ENCODE assay signal across 8 cellular contexts in genomic region chr10:48606530-48607355, GRCh38. TPM values are rescaled to one million over a fixed set of nuclear protein-coding genes. Genes with fewer than 3 reads are reported as not detected.
A peak's percentile ranks its signal among the peaks of the same experiment; 100 is the strongest.
DNase-seq lines count a peak whose midpoint lies in the region; ATAC-seq and TF ChIP-seq lines count a peak whose summit lies in the region.

No MANE protein-coding gene starts in this region.

- H3K4me1 ChIP-seq in lung (ENCODE audit: control insufficient read depth in 2 of 2, insufficient read depth in 2 of 2, low read length in 2 of 2): no peaks in the 10 kb centered on the region

- ATAC-seq in lung (ENCODE audit: insufficient read depth, low FRiP score) (peak; percentile 65), HG03045 (IDR thresholded peaks at IDR 0.05; ENCODE audit: unreplicated experiment) (no peak), GM18505 (IDR thresholded peaks at IDR 0.05; ENCODE audit: unreplicated experiment) (no peak), GM18909 (IDR thresholded peaks at IDR 0.05; ENCODE audit: poor library complexity, unreplicated experiment) (no peak)

- TF ChIP-seq POLR2A in GM18505 (IDR thresholded peaks at IDR 0.05; ENCODE audit: borderline replicate concordance, extremely low read depth, insufficient read depth, insufficient read length): no peak

- peak; percentile 89 for DNase-seq in AG04449 (ENCODE audit: low read depth, low spot score)
- peak; percentile 99 for DNase-seq in M059J (ENCODE audit: low read depth)
- DNase-seq in choroid plexus epithelial cell (ENCODE audit: low read depth): peak; percentile 83
- DNase-seq in lung (ENCODE audit: low spot score): peak; percentile 34
- no peak for DNase-seq in GM19238 (ENCODE audit: insufficient read length, low spot score)

- 43 to 65% methylated on average over 8 of the region's 8 CpGs for WGBS in lung, 2 donors

- no peaks in the 10 kb centered on the region for H3K27me3 ChIP-seq in lung (ENCODE audit: control insufficient read depth, insufficient read depth)

- peak overlapping the region in 1 of 2 donors; percentile 10 for H3K27ac ChIP-seq in lung (ENCODE audit: low read depth in 1 of 2, low read length in 1 of 2)

- POLR2A ChIA-PET in AG04449 (lab: Yijun Ruan, JAX): interaction anchor here (0.5 to 4.2 kb wide), 10 partner anchors 12 to 932 kb away, joined by 3 to 35 read pairs (median 4); partner anchors contain the start of gene ERCC6

- H3K36me3 ChIP-seq in lung (ENCODE audit: control insufficient read depth in 2 of 2, insufficient read depth in 2 of 2, low read length in 2 of 2): no peaks in the 10 kb centered on the region

- no peaks in the 10 kb centered on the region for H3K9me3 ChIP-seq in lung (ENCODE audit: control insufficient read depth in 2 of 2, insufficient read depth in 1 of 2, low read length in 1 of 2)

- CTCF ChIA-PET in AG04449 (lab: Yijun Ruan, JAX): interaction anchor here (0.9 to 8.7 kb wide), 26 partner anchors 9 to 243 kb away, joined by 3 to 124 read pairs (median 8); no protein-coding TSS in a partner anchor

- no peak for TF ChIP-seq CTCF in AG04449 (IDR thresholded peaks at IDR 0.05; ENCODE audit: insufficient read depth, low read length, missing control alignments)
- TF ChIP-seq CTCF in choroid plexus epithelial cell (conservative IDR thresholded peaks at IDR 0.05; ENCODE audit: low read depth, low read length): no peak
- no peak for TF ChIP-seq CTCF in lung (IDR thresholded peaks at IDR 0.05; ENCODE audit: control extremely low read depth, extremely low read depth)

- no peak overlapping the region for H3K4me3 ChIP-seq in AG04449 (ENCODE audit: low read depth, low read length)
- H3K4me3 ChIP-seq in choroid plexus epithelial cell (ENCODE audit: low read depth, low read length): no peak overlapping the region
- H3K4me3 ChIP-seq in lung: no peak overlapping the region

RNA-seq across cellular contexts. Expression of gene ARHGAP22, which starts 1.9 kb away (rescaled TPM):
- total RNA-seq in M059J (2014; rRNA removed; shearing (Covaris generic)): 11.5 and 18.9 TPM in 2 replicates
- 1 to 10 TPM; 4.9 to 6.9 TPM for total RNA-seq in lung
- 1 to 10 TPM; 3.2 to 3.3 TPM for polyA plus RNA-seq in lung
